In genomic region chr10:75003891-75004290, GRCh38 we compare ENCODE assay signal across 15 cellular contexts.
DNase-seq lines count a peak whose midpoint lies in the region; ATAC-seq and TF ChIP-seq lines count a peak whose summit lies in the region.
"Had no signal": no experiment of that assay in that cellular context is flagged by ENCODE, and none has a peak within 500 bp of the region (broad histone marks: within the 10 kb centered on the region; RNA-seq: fewer than 3 reads in every experiment).

No MANE protein-coding gene starts in this region.

- ATAC-seq in left lobe of liver = peak; percentile 70

- H3K27me3 Mint-ChIP-seq in brain = no peaks in the 10 kb centered on the region

- peaks cover 43% of the 10 kb centered on the region for H3K36me3 Mint-ChIP-seq in brain

- TF ChIP-seq CTCF in brain (conservative IDR thresholded peaks at IDR 0.05) = no peak
- no peak for TF ChIP-seq CTCF in osteoblast (IDR thresholded peaks at IDR 0.05; ENCODE audit: extremely low read depth, low read depth, low read length)
- TF ChIP-seq CTCF in MM.1S (IDR thresholded peaks at IDR 0.05; ENCODE audit: low read length) = no peak

- H3K9me2 ChIP-seq in MM.1S (replicated peaks; ENCODE audit: insufficient read depth, low read length) = no peaks in the 10 kb centered on the region

- no peaks in the 10 kb centered on the region for H3K27me3 ChIP-seq in osteoblast (ENCODE audit: insufficient read depth, low read length)
- no peaks in the 10 kb centered on the region for H3K27me3 ChIP-seq in MM.1S (replicated peaks; ENCODE audit: insufficient read depth, low read length)
- H3K27me3 ChIP-seq: BLaER1 had no signal

- no peak overlapping the region for H3K4me3 Mint-ChIP-seq in brain
- H3K4me3 Mint-ChIP-seq: CD14-positive monocyte had no signal

- DNase-seq in EH (ENCODE audit: low read depth) = peak; percentile 5
- no peak for DNase-seq in left lobe of liver (ENCODE audit: low spot score)
- DNase-seq in osteoblast (ENCODE audit: insufficient read length, low spot score, missing footprints) = no peak
- no peak for DNase-seq in NCI-H2107 treated with DMSO at 0.1 percent for 48 hours (lab: John Stamatoyannopoulos, UW; ENCODE audit: unreplicated experiment)
- no peak for DNase-seq in MM.1S
- DNase-seq: ACHN; CD8-positive, alpha-beta memory T cell; COR-L47; DMS 273 treated with DMSO at 0.1 percent for 48 hours; DMS53; DND-41 had no signal

- H3K79me2 ChIP-seq in osteoblast (ENCODE audit: insufficient read depth, low read length) (no peaks in the 10 kb centered on the region), MM.1S (ENCODE audit: low read length) (0 out of 2 replicates have a peak, but pooled peaks cover 3% of the 10 kb centered on the region)

- no peaks in the 10 kb centered on the region for H3K9me3 ChIP-seq in osteoblast (ENCODE audit: low read depth, low read length)
- no peaks in the 10 kb centered on the region for H3K9me3 ChIP-seq in MM.1S (replicated peaks; ENCODE audit: insufficient read depth, low read length)
- H3K9me3 ChIP-seq: BLaER1, HAP-1 had no signal

- H3K4me1 Mint-ChIP-seq in brain = peaks cover 41% of the 10 kb centered on the region

- H3K4me3 ChIP-seq in osteoblast (ENCODE audit: insufficient read depth, low read length) (no peak overlapping the region), MM.1S (ENCODE audit: low read length) (no peak overlapping the region)
- H3K4me3 ChIP-seq: BLaER1, HAP-1 had no signal

- peaks cover 22% of the 10 kb centered on the region for H3F3A ChIP-seq in MM.1S (ENCODE audit: insufficient read depth, low read length)

- H3K4me2 ChIP-seq in osteoblast (ENCODE audit: insufficient read depth, low read length) (no peak overlapping the region), MM.1S (ENCODE audit: low read depth, low read length) (no peak overlapping the region)
- H3K4me2 ChIP-seq: BLaER1 had no signal

- H2AFZ ChIP-seq in osteoblast (ENCODE audit: low read length) (no peak overlapping the region), MM.1S (ENCODE audit: low read length) (no peak overlapping the region)

- peak overlapping the region in 3 of 5 experiments; percentile 13 to 83 (median 78) for H3K27ac Mint-ChIP-seq in brain
- H3K27ac Mint-ChIP-seq: CD14-positive monocyte had no signal

- peaks cover 6% of the 10 kb centered on the region for H3K36me3 ChIP-seq in osteoblast (ENCODE audit: insufficient read depth, low read length)
- H3K36me3 ChIP-seq in MM.1S (replicated peaks; ENCODE audit: insufficient read depth, low read length) = no peaks in the 10 kb centered on the region
- H3K36me3 ChIP-seq: HAP-1 had no signal

- H3K9ac ChIP-seq in MM.1S (ENCODE audit: low read length) = no peak overlapping the region
- H3K9ac ChIP-seq: BLaER1 had no signal

- no peaks in the 10 kb centered on the region for H4K20me1 ChIP-seq in osteoblast (ENCODE audit: insufficient read depth, low read length)
- no peaks in the 10 kb centered on the region for H4K20me1 ChIP-seq in MM.1S (ENCODE audit: insufficient read depth, low read length)
- H4K20me1 ChIP-seq: BLaER1 had no signal

- H3K27ac ChIP-seq in osteoblast (ENCODE audit: low read depth, low read length) = no peak overlapping the region
- no peak overlapping the region for H3K27ac ChIP-seq in MM.1S (ENCODE audit: low read length)
- H3K27ac ChIP-seq: BLaER1 had no signal

- H3K9me3 Mint-ChIP-seq in brain = peaks cover 0 to 3% (median 0%) of the 10 kb centered on the region in 5 experiments
- H3K9me3 Mint-ChIP-seq: CD14-positive monocyte; CD8-positive, alpha-beta memory T cell had no signal

- no peaks in the 10 kb centered on the region for H3K4me1 ChIP-seq in osteoblast (ENCODE audit: insufficient read depth, low read length)
- H3K4me1 ChIP-seq in MM.1S (ENCODE audit: low read length) = peaks cover 43% of the 10 kb centered on the region
- H3K4me1 ChIP-seq: HAP-1 had no signal
